In genomic region chr6:167678102-167679101, GRCh38 we compare ENCODE assay signal across 10 cellular contexts.
DNase-seq lines count a peak whose midpoint lies in the region; ATAC-seq and TF ChIP-seq lines count a peak whose summit lies in the region.
"Had no signal": no experiment of that assay in that cellular context is flagged by ENCODE, and none has a peak within 500 bp of the region (broad histone marks: within the 10 kb centered on the region; RNA-seq: fewer than 3 reads in every experiment).

No MANE protein-coding gene starts in this region.

- ATAC-seq in stimulated activated naive CD8-positive, alpha-beta T cell treated with anti-CD3 and anti-CD28 coated beads, Interleukin-15, Interleukin-2, amounts not matched to agents 100 U/mL and 50 U/mL, for 24 hours: no peak
- no peak for ATAC-seq in HG02588 (IDR thresholded peaks at IDR 0.05; ENCODE audit: unreplicated experiment)

- peak in 52 of 58 donors; percentile 30 to 83 (median 60) for DNase-seq in anterior cingulate cortex (lab: John Stamatoyannopoulos, UW)
- DNase-seq in iPS DF 6.9 (ENCODE audit: low read depth, low spot score): peak; percentile 47
- peak; percentile 54 for DNase-seq in progenitor cell of endocrine pancreas (ENCODE audit: low spot score, unreplicated experiment)
- no peak for DNase-seq in AG08395 (ENCODE audit: low spot score)
- DNase-seq in stimulated activated naive CD8-positive, alpha-beta T cell treated with anti-CD3 and anti-CD28 coated beads, Interleukin-15, Interleukin-2, amounts not matched to agents 100 U/mL and 50 U/mL, for 24 hours: no peak
- DNase-seq in erythroblast (lab: John Stamatoyannopoulos, UW): no peak
- DNase-seq: GF-D8 had no signal

- CTCF ChIA-PET in HEK293 (lab: Yijun Ruan, JAX): interaction anchor here (0.5 kb wide), 1 partner anchor 389 kb away, joined by 3 read pairs; no protein-coding TSS in a partner anchor

- peak overlapping the region; percentile 88 for H3K4me3 Mint-ChIP-seq in progenitor cell of endocrine pancreas (ENCODE audit: low read depth)
- H3K4me3 Mint-ChIP-seq: dendritic cell treated with granulocyte-macrophage colony-stimulating factor and Interleukin-4, amounts not matched to agents 40 ng/mL and 50 ng/mL, for 4 days had no signal

- POLR2A ChIA-PET in HEK293 (lab: Yijun Ruan, JAX): no interaction called here

- H3K27ac ChIP-seq in HEK293 (ENCODE audit: extremely low read depth, low read depth, low read length) (no peak overlapping the region), iPS DF 6.9 (ENCODE audit: low read length) (no peak overlapping the region)

- H3K27ac Mint-ChIP-seq in progenitor cell of endocrine pancreas: peak overlapping the region; percentile 95
- H3K27ac Mint-ChIP-seq: dendritic cell treated with granulocyte-macrophage colony-stimulating factor and Interleukin-4, amounts not matched to agents 40 ng/mL and 50 ng/mL, for 4 days had no signal

- peak overlapping the region; percentile 22 for H3K4me3 ChIP-seq in HEK293 (ENCODE audit: low read depth, low read length)
- peak overlapping the region; percentile 28 for H3K4me3 ChIP-seq in iPS DF 6.9 (ENCODE audit: low read length)

- no peaks in the 10 kb centered on the region for H3K27me3 ChIP-seq in iPS DF 6.9 (ENCODE audit: control insufficient read depth, insufficient read depth, low read length)

- H3K36me3 ChIP-seq in HEK293 (ENCODE audit: control insufficient read depth in 2 of 2, insufficient read depth in 1 of 2, low read length in 2 of 2) (no peaks in the 10 kb centered on the region), iPS DF 6.9 (ENCODE audit: control insufficient read depth, insufficient read depth, low read length) (no peaks in the 10 kb centered on the region)

- no CpG with 5 or more reads among the region's 62 CpGs for WGBS in iPS DF 6.9 (ENCODE audit: insufficient coverage, insufficient read length)

- no peak for TF ChIP-seq POLR2A in erythroblast (IDR thresholded peaks at IDR 0.05; ENCODE audit: low read length)

- TF ChIP-seq CTCF in HEK293 (tag by site-specific recombination; IDR thresholded peaks at IDR 0.05): no peak
- TF ChIP-seq CTCF in progenitor cell of endocrine pancreas (IDR thresholded peaks at IDR 0.05; ENCODE audit: unreplicated experiment): no peak

- H3K27me3 Mint-ChIP-seq in progenitor cell of endocrine pancreas: no peaks in the 10 kb centered on the region

- H3K36me3 Mint-ChIP-seq in progenitor cell of endocrine pancreas (ENCODE audit: insufficient read depth): peaks cover 4% of the 10 kb centered on the region

- H3K4me1 ChIP-seq in HEK293 (ENCODE audit: control insufficient read depth, insufficient read depth, low read length) (0 out of 2 replicates have a peak, but pooled peaks cover 3% of the 10 kb centered on the region), iPS DF 6.9 (ENCODE audit: control insufficient read depth, insufficient read depth, low read length) (peaks cover 3% of the 10 kb centered on the region; the same call in 1 of the 2 replicates)

- H3K4me1 Mint-ChIP-seq in progenitor cell of endocrine pancreas (ENCODE audit: low read depth): peaks cover 73% of the 10 kb centered on the region

- H3K9me3 Mint-ChIP-seq in progenitor cell of endocrine pancreas (ENCODE audit: low read depth): no peaks in the 10 kb centered on the region
- H3K9me3 Mint-ChIP-seq: dendritic cell treated with granulocyte-macrophage colony-stimulating factor and Interleukin-4, amounts not matched to agents 40 ng/mL and 50 ng/mL, for 4 days had no signal

- H3K9me3 ChIP-seq in HEK293 (ENCODE audit: control insufficient read depth, insufficient read depth, low read depth, low read length): no peaks in the 10 kb centered on the region
- no peaks in the 10 kb centered on the region for H3K9me3 ChIP-seq in iPS DF 6.9 (ENCODE audit: control insufficient read depth, insufficient read depth, low read length)

TF ChIP-seq in HEK293, 187 proteins besides CTCF, POLR2A, EP300 and RAD21:
- TF ChIP-seq EGR2 (tag by site-specific recombination; IDR thresholded peaks at IDR 0.05; ENCODE audit: low read depth) (0 out of 2 replicates have a peak, but pooled peaks have one; percentile 36), ZNF335 (tag by site-specific recombination; conservative IDR thresholded peaks at IDR 0.05) (peak; percentile 37; the same call in 1 of the 2 replicates), ZBTB20 (tag by site-specific recombination; IDR thresholded peaks at IDR 0.05) (peak; percentile 69), BCL11A (tag by site-specific recombination; IDR thresholded peaks at IDR 0.05; ENCODE audit: low read depth) (no peak), KLF9 (tag by site-specific recombination; IDR thresholded peaks at IDR 0.05; ENCODE audit: low read depth) (no peak), ZIC2 (tag by site-specific recombination; IDR thresholded peaks at IDR 0.05) (peak; percentile 53), YY2 (tag by site-specific recombination; IDR thresholded peaks at IDR 0.05) (no peak)
TF ChIP-seq in HEK293: peak in this region for 4.

Comparison
In these comparisons a context has a peak if more than half of its experiments do, and no peak if none do; other contexts are left out.
1. DNase-seq: peak in anterior cingulate cortex (52 of 58), iPS DF 6.9 (single experiment) and progenitor cell of endocrine pancreas (single experiment); none in AG08395 (single experiment), stimulated activated naive CD8-positive, alpha-beta T cell treated with anti-CD3 and anti-CD28 coated beads, Interleukin-15, Interleukin-2, amounts not matched to agents 100 U/mL and 50 U/mL, for 24 hours (single experiment) and erythroblast (0 of 2).